ENCODE assay signal across 22 cellular contexts in genomic region chr16:27883576-27883975, GRCh38.
"Had no signal": no experiment of that assay in that cellular context is flagged by ENCODE, and none has a peak within 500 bp of the region (broad histone marks: within the 10 kb centered on the region; RNA-seq: fewer than 3 reads in every experiment).

No MANE protein-coding gene starts in this region.

- H3K27me3 ChIP-seq: ovary, right lobe of liver, sigmoid colon, tibial artery, transverse colon, upper lobe of left lung, vagina had no signal

- H3K9ac ChIP-seq: parathyroid adenoma had no signal

- H2AFZ ChIP-seq: parathyroid adenoma had no signal

- H3K79me2 ChIP-seq: parathyroid adenoma had no signal

- H3K36me3 ChIP-seq: ovary, right lobe of liver, sigmoid colon, stomach, thoracic aorta, tibial artery, transverse colon, upper lobe of left lung, vagina had no signal

- H3K9me3 ChIP-seq: ovary, psoas muscle, right lobe of liver, sigmoid colon, thoracic aorta, tibial artery, transverse colon, upper lobe of left lung, vagina had no signal

- DNase-seq: naive thymus-derived CD8-positive, alpha-beta T cell; nephron progenitor cell; occipital lobe; ovary; psoas muscle; right cardiac atrium; right lobe of liver; sigmoid colon; small intestine; stimulated activated CD4-positive, alpha-beta T cell treated with anti-CD3 and anti-CD28 coated beads, Interleukin-15, amount 100 ng/mL, for 24 hours; stimulated activated CD4-positive, alpha-beta T cell treated with anti-CD3 and anti-CD28 coated beads, Interleukin-2, amount 100 ng/mL, for 24 hours; stimulated activated CD4-positive, alpha-beta T cell treated with anti-CD3 and anti-CD28 coated beads, Interleukin-2, amount 100 ng/mL, for 48 hours; stimulated activated CD4-positive, alpha-beta T cell treated with anti-CD3 and anti-CD28 coated beads, Interleukin-4, amount 100 ng/mL, for 24 hours; stimulated activated naive B cell treated with anti-CD40 and anti-IgM and Interleukin-4, amounts not matched to agents 10 μg/mL and 1 μg/mL and 100 μg/mL, for 72 hours; stimulated activated naive CD4-positive, alpha-beta T cell treated with Interleukin-2 at 50 U/mL for 16 hours; stomach; tibial artery; transverse colon; upper lobe of left lung had no signal

- H3K27ac ChIP-seq: ovary, parathyroid adenoma, psoas muscle, right lobe of liver, sigmoid colon, stomach, thoracic aorta, tibial artery, transverse colon, upper lobe of left lung, vagina had no signal

- H3K4me1 ChIP-seq: parathyroid adenoma, psoas muscle, right lobe of liver, sigmoid colon, stomach, transverse colon, upper lobe of left lung, vagina had no signal

- H3K4me3 ChIP-seq: ovary, psoas muscle, right lobe of liver, sigmoid colon, stomach, thoracic aorta, tibial artery, transverse colon, upper lobe of left lung, vagina had no signal
